ENCODE assay signal across 16 cellular contexts in the genomic region with DNA sequence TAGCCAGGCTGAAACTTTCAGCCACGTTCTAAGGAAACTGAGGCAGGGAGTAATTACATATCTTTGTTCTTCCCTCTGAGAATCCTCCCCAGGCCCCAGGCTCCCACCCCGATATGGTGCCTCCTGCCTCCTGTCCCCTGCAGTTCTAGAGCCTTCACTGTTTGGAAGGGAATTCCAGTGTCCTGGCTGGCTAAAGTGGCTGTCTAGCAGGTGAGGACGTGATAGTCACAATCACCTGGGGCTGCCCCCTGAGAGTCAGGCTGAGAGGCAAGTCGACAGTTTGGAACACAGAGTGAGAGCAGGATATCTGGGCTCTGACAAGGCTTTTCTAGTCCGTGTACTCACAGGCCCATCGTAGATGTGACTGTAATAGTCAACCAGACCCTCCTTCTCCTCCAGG. TPM values are rescaled to one million over a fixed set of nuclear protein-coding genes. Genes with fewer than 3 reads are reported as not detected.
DNase-seq lines count a peak whose midpoint lies in the region; ATAC-seq and TF ChIP-seq lines count a peak whose summit lies in the region.
"Had no signal": no experiment of that assay in that cellular context is flagged by ENCODE, and none has a peak within 500 bp of the region (broad histone marks: within the 10 kb centered on the region; RNA-seq: fewer than 3 reads in every experiment).

No MANE protein-coding gene starts in this region.

- no peak for TF ChIP-seq EP300 in esophagus muscularis mucosa (IDR thresholded peaks at IDR 0.05)

- H3K4me3 Mint-ChIP-seq in stimulated activated memory B cell treated with anti-CD40 and anti-IgM and Interleukin-4, amounts not matched to agents 10 μg/mL and 1 μg/mL and 100 μg/mL, for 72 hours: no peak overlapping the region
- H3K4me3 Mint-ChIP-seq: CD14-positive monocyte; CD4-positive, alpha-beta memory T cell had no signal

- H3K4me3 ChIP-seq in cardiac muscle cell (no peak overlapping the region), right atrium auricular region (no peak overlapping the region), esophagus muscularis mucosa (no peak overlapping the region), breast epithelium (no peak overlapping the region)
- H3K4me3 ChIP-seq: BLaER1 had no signal

- H3K27ac ChIP-seq in cardiac muscle cell (peak overlapping the region; percentile 62), right atrium auricular region (no peak overlapping the region), esophagus muscularis mucosa (replicated peaks in 1 of 4) (no peak overlapping the region), breast epithelium (no peak overlapping the region)
- H3K27ac ChIP-seq: BLaER1 had no signal

- H3K9me3 ChIP-seq in cardiac muscle cell (ENCODE audit: low read depth): no peaks in the 10 kb centered on the region
- H3K9me3 ChIP-seq in right atrium auricular region: no peaks in the 10 kb centered on the region
- no peaks in the 10 kb centered on the region for H3K9me3 ChIP-seq in esophagus muscularis mucosa
- H3K9me3 ChIP-seq in breast epithelium: no peaks in the 10 kb centered on the region
- H3K9me3 ChIP-seq: BLaER1 had no signal

- H3K27me3 ChIP-seq in cardiac muscle cell (no peaks in the 10 kb centered on the region), right atrium auricular region (no peaks in the 10 kb centered on the region), esophagus muscularis mucosa (no peaks in the 10 kb centered on the region), breast epithelium (no peaks in the 10 kb centered on the region)
- H3K27me3 ChIP-seq: BLaER1 had no signal

- WGBS in esophagus muscularis mucosa: 88% methylated on average over 6 of the region's 6 CpGs

- H3K4me1 ChIP-seq in cardiac muscle cell (ENCODE audit: low read depth) (peaks cover 11% of the 10 kb centered on the region), right atrium auricular region (peaks cover 0 to 32% of the 10 kb centered on the region in 2 donors), esophagus muscularis mucosa (peaks cover 30 to 35% (median 34%) of the 10 kb centered on the region in 4 donors), breast epithelium (peaks cover 20 to 26% of the 10 kb centered on the region in 2 donors)

- no peaks in the 10 kb centered on the region for H3K27me3 Mint-ChIP-seq in stimulated activated memory B cell treated with anti-CD40 and anti-IgM and Interleukin-4, amounts not matched to agents 10 μg/mL and 1 μg/mL and 100 μg/mL, for 72 hours
- H3K27me3 Mint-ChIP-seq: CD4-positive, alpha-beta memory T cell had no signal

- DNase-seq in cardiac muscle cell (ENCODE audit: low read depth in 1 of 2, low spot score in 1 of 2) (peak in 1 of 2 donors; percentile 43), right atrium auricular region (ENCODE audit: low spot score) (no peak), esophagus muscularis mucosa (ENCODE audit: extremely low spot score) (peak; percentile 12), breast epithelium (ENCODE audit: low spot score in 2 of 2) (no peak), HuH-7 (ENCODE audit: low spot score) (no peak), DMS 273 (lab: John Stamatoyannopoulos, UW; ENCODE audit: unreplicated experiment) (no peak)
- DNase-seq: 8988T; CD4-positive, alpha-beta memory T cell; DMS79 treated with DMSO at 0.1 percent for 48 hours; GF-D8; GOT3; H7 had no signal

- ATAC-seq in stimulated activated memory B cell treated with anti-CD40 and anti-IgM and Interleukin-4, amounts not matched to agents 10 μg/mL and 1 μg/mL and 100 μg/mL, for 72 hours: no peak

- TF ChIP-seq POLR2A in esophagus muscularis mucosa (IDR thresholded peaks at IDR 0.05; ENCODE audit: low read depth) (no peak), breast epithelium (IDR thresholded peaks at IDR 0.05) (no peak)

- peaks cover 76% of the 10 kb centered on the region for H3K4me1 Mint-ChIP-seq in stimulated activated memory B cell treated with anti-CD40 and anti-IgM and Interleukin-4, amounts not matched to agents 10 μg/mL and 1 μg/mL and 100 μg/mL, for 72 hours

- H3K27ac Mint-ChIP-seq in stimulated activated memory B cell treated with anti-CD40 and anti-IgM and Interleukin-4, amounts not matched to agents 10 μg/mL and 1 μg/mL and 100 μg/mL, for 72 hours: peak overlapping the region; percentile 50

- H3K9me3 Mint-ChIP-seq in stimulated activated memory B cell treated with anti-CD40 and anti-IgM and Interleukin-4, amounts not matched to agents 10 μg/mL and 1 μg/mL and 100 μg/mL, for 72 hours: no peaks in the 10 kb centered on the region
- H3K9me3 Mint-ChIP-seq: CD14-positive monocyte; CD4-positive, alpha-beta memory T cell had no signal

- no peaks in the 10 kb centered on the region for H3K36me3 Mint-ChIP-seq in stimulated activated memory B cell treated with anti-CD40 and anti-IgM and Interleukin-4, amounts not matched to agents 10 μg/mL and 1 μg/mL and 100 μg/mL, for 72 hours
- H3K36me3 Mint-ChIP-seq: CD4-positive, alpha-beta memory T cell had no signal

- intact Hi-C loops in esophagus muscularis mucosa (cut with DNase I) (loop anchor here (10.0 kb wide), 1 partner anchor 253 kb away; the partner anchor contains the start of gene TMEM106C), breast epithelium (cut with DNase I; ENCODE audit: low total_unique reads) (no loop called here)

- H3K36me3 ChIP-seq in cardiac muscle cell: no peaks in the 10 kb centered on the region
- no peaks in the 10 kb centered on the region for H3K36me3 ChIP-seq in right atrium auricular region
- no peaks in the 10 kb centered on the region for H3K36me3 ChIP-seq in esophagus muscularis mucosa
- H3K36me3 ChIP-seq in breast epithelium: no peaks in the 10 kb centered on the region
- H3K36me3 ChIP-seq: BLaER1 had no signal

- TF ChIP-seq CTCF in cardiac muscle cell (IDR thresholded peaks at IDR 0.05; ENCODE audit: low read depth, low read length) (no peak), right atrium auricular region (IDR thresholded peaks at IDR 0.05) (no peak), esophagus muscularis mucosa (IDR thresholded peaks at IDR 0.05) (no peak), breast epithelium (IDR thresholded peaks at IDR 0.05) (no peak)

RNA-seq across cellular contexts. Expression of gene RPAP3, which starts 6.3 kb away (rescaled TPM):
- total RNA-seq in cardiac muscle cell (13.9 and 24.9 TPM in 2 replicates), right atrium auricular region (10 to 100 TPM; 12.2 to 14.3 TPM), esophagus muscularis mucosa (10 to 100 TPM; 10.3 to 17.9 (median 13.5) TPM), breast epithelium (10 to 100 TPM; 11.4 to 25.0 (median 18.7) TPM)
- polyA plus RNA-seq in cardiac muscle cell: 44.3 and 60.8 TPM in 2 replicates

RNA-seq across cellular contexts. Expression of gene ENDOU, which starts 13.1 kb away (rescaled TPM):
- 0.24 and 0.53 TPM in 2 replicates for total RNA-seq in cardiac muscle cell
- polyA plus RNA-seq in cardiac muscle cell: 0.95 and 1.3 TPM in 2 replicates
- 1 to 10 TPM in 1 of 2 donors, under 1 TPM in 1; 0.55 to 2.1 TPM for total RNA-seq in right atrium auricular region
- total RNA-seq in esophagus muscularis mucosa: 1 to 10 TPM in 1 of 4 donors, under 1 TPM in 1, not detected in 2; 0.39 to 2.0 TPM
- 1 to 10 TPM in 2 of 3 donors, under 1 TPM in 1; 0.98 to 1.4 (median 1.0) TPM for total RNA-seq in breast epithelium
- total RNA-seq: CD4-positive, alpha-beta memory T cell; H7; HT-29 had no signal
- polyA plus RNA-seq: CD4-positive, alpha-beta memory T cell had no signal

RNA-seq across cellular contexts. Expression of gene RAPGEF3, which starts 46.5 kb away (rescaled TPM):
- total RNA-seq in cardiac muscle cell: 3.8 and 8.8 TPM in 2 replicates
- polyA plus RNA-seq in cardiac muscle cell: 3.3 and 5.5 TPM in 2 replicates
- 10 to 100 TPM; 19.8 to 26.8 TPM for total RNA-seq in right atrium auricular region
- 10 to 100 TPM; 18.3 to 48.2 (median 32.5) TPM for total RNA-seq in esophagus muscularis mucosa
- total RNA-seq in breast epithelium: 10 to 100 TPM; 40.6 to 87.8 (median 60.3) TPM
